Comparison of ENCODE assay signal across 1 cellular context in the genomic region with DNA sequence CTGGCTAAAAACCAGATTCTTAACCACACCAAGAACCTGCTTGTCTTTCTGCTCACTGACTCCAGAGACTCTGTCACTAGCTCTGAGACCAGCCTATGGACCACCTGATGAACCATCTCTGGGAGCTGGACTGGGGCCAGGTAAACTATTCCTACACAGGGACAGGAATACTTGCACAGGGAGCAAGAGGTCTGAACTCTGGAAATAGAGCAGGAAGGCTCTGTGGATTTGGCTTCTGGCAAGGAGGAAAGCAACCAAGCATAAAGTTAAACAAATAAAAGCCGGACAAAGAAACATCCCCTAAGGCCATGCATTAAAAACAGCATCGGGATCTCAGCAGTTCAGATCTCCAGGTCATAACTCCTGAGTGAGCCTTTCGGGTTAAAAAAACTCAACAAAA.
TF ChIP-seq lines count a peak whose summit lies in the region.

No MANE protein-coding gene starts in this region.

TF ChIP-seq in A549, 52 proteins besides CTCF, POLR2A, EP300 and RAD21:
- no peak for TF ChIP-seq RCOR1 (IDR thresholded peaks at IDR 0.05; ENCODE audit: low read depth, low read length)
- no peak for TF ChIP-seq RNF2 (IDR thresholded peaks at IDR 0.05; ENCODE audit: borderline replicate concordance, low read depth)
- TF ChIP-seq, protein P1, sequence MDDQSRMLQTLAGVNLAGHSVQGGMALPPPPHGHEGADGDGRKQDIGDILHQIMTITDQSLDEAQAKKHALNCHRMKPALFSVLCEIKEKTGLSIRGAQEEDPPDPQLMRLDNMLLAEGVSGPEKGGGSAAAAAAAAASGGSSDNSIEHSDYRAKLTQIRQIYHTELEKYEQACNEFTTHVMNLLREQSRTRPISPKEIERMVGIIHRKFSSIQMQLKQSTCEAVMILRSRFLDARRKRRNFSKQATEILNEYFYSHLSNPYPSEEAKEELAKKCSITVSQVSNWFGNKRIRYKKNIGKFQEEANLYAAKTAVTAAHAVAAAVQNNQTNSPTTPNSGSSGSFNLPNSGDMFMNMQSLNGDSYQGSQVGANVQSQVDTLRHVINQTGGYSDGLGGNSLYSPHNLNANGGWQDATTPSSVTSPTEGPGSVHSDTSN (IDR thresholded peaks at IDR 0.05), result no peak
- no peak for TF ChIP-seq MAZ (IDR thresholded peaks at IDR 0.05; ENCODE audit: borderline replicate concordance, low read depth, low read length)
- TF ChIP-seq HDAC2 (IDR thresholded peaks at IDR 0.05), result no peak
- TF ChIP-seq TP53 (CRISPR knock-in tag; IDR thresholded peaks at IDR 0.05), result no peak
- TF ChIP-seq CHD4 (IDR thresholded peaks at IDR 0.05; ENCODE audit: borderline replicate concordance), result no peak
- no peak for TF ChIP-seq MYC (IDR thresholded peaks at IDR 0.05; ENCODE audit: borderline replicate concordance, low read length)
- no peak for TF ChIP-seq JUN (IDR thresholded peaks at IDR 0.05)
- no peak for TF ChIP-seq MAFK (IDR thresholded peaks at IDR 0.05; ENCODE audit: partially characterized antibody)
- TF ChIP-seq RARB (CRISPR knock-in tag; IDR thresholded peaks at IDR 0.05), result no peak
- TF ChIP-seq, protein P2, sequence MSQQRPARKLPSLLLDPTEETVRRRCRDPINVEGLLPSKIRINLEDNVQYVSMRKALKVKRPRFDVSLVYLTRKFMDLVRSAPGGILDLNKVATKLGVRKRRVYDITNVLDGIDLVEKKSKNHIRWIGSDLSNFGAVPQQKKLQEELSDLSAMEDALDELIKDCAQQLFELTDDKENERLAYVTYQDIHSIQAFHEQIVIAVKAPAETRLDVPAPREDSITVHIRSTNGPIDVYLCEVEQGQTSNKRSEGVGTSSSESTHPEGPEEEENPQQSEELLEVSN (IDR thresholded peaks at IDR 0.05; ENCODE audit: borderline replicate concordance, low read depth), result no peak
- TF ChIP-seq FOSL2 (IDR thresholded peaks at IDR 0.05), result no peak
- TF ChIP-seq FOSL2 (CRISPR knock-in tag; IDR thresholded peaks at IDR 0.05), result no peak
- no peak for TF ChIP-seq HEYL (CRISPR knock-in tag; IDR thresholded peaks at IDR 0.05)
